Comparison of ENCODE assay signal across 1 cellular context in the genomic region with DNA sequence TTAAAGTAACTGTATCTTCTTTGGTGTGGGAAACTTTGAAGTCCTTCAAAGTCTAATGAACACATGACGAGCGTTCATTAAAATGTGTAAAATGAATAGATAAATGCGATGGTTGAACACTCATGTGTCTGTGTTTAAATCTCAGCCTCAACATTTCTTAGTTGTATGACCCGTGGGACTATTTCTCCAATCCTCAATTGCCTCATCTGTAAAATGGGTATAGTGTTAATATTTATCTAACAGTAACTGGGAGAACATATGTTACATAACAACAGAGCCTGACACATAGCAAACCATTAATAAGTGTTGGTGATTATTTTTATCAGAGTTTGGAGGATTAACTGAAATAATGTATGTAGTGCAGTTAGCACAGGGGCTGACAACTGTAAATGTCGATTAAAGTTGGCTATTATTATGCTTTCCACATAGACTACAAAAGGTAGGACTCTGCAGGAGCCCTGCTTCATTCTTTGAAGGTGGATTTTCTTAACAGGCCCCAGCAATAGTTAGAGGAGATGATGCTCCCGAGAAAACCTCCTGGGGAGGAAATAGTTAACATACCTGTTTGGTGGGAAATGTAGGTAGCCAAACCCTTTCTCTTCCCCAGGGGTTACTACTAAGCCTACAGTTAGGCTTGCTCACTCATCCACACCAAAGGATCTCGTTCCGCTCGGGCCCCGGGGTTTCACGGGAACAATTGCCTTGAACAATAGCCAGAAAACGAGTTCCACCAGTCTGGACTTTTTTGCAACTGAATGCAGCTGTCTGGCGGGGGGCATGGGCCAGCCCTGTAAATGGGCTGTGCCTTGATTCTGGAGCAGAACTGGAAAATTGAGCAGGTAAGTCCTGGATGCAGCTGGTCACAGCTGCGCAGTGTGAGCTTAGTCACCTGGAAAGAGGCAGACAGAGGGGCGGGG.
TF ChIP-seq lines count a peak whose summit lies in the region.

No MANE protein-coding gene starts in this region.

TF ChIP-seq in neural cell, 6 proteins besides CTCF, POLR2A, EP300 and RAD21:
- TF ChIP-seq POLR2AphosphoS5 (IDR thresholded peaks at IDR 0.05) (no peak), SMC3 (conservative IDR thresholded peaks at IDR 0.05; ENCODE audit: poor library complexity) (no peak), MXI1 (conservative IDR thresholded peaks at IDR 0.05; ENCODE audit: poor library complexity, severe bottlenecking) (no peak), TAF1 (IDR thresholded peaks at IDR 0.05; ENCODE audit: low read depth) (no peak), EZH2 (IDR thresholded peaks at IDR 0.05; ENCODE audit: borderline replicate concordance, insufficient read depth, low read length, poor library complexity, severe bottlenecking) (no peak)
- TF ChIP-seq, protein P1, sequence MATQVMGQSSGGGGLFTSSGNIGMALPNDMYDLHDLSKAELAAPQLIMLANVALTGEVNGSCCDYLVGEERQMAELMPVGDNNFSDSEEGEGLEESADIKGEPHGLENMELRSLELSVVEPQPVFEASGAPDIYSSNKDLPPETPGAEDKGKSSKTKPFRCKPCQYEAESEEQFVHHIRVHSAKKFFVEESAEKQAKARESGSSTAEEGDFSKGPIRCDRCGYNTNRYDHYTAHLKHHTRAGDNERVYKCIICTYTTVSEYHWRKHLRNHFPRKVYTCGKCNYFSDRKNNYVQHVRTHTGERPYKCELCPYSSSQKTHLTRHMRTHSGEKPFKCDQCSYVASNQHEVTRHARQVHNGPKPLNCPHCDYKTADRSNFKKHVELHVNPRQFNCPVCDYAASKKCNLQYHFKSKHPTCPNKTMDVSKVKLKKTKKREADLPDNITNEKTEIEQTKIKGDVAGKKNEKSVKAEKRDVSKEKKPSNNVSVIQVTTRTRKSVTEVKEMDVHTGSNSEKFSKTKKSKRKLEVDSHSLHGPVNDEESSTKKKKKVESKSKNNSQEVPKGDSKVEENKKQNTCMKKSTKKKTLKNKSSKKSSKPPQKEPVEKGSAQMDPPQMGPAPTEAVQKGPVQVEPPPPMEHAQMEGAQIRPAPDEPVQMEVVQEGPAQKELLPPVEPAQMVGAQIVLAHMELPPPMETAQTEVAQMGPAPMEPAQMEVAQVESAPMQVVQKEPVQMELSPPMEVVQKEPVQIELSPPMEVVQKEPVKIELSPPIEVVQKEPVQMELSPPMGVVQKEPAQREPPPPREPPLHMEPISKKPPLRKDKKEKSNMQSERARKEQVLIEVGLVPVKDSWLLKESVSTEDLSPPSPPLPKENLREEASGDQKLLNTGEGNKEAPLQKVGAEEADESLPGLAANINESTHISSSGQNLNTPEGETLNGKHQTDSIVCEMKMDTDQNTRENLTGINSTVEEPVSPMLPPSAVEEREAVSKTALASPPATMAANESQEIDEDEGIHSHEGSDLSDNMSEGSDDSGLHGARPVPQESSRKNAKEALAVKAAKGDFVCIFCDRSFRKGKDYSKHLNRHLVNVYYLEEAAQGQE (IDR thresholded peaks at IDR 0.05; ENCODE audit: borderline replicate concordance), result no peak
